Comparison of ENCODE assay signal across 10 cellular contexts in genomic region chr16:2159052-2159838, GRCh38. TPM values are rescaled to one million over a fixed set of nuclear protein-coding genes. Genes with fewer than 3 reads are reported as not detected.
DNase-seq lines count a peak whose midpoint lies in the region; ATAC-seq and TF ChIP-seq lines count a peak whose summit lies in the region.
"Had no signal": no experiment of that assay in that cellular context is flagged by ENCODE, and none has a peak within 500 bp of the region (broad histone marks: within the 10 kb centered on the region; RNA-seq: fewer than 3 reads in every experiment).

No MANE protein-coding gene starts in this region.

- H3K36me3 ChIP-seq in upper lobe of right lung: no peaks in the 10 kb centered on the region
- H3K36me3 ChIP-seq in CD8-positive, alpha-beta T cell (ENCODE audit: insufficient read depth, low read length): no peaks in the 10 kb centered on the region

- intact Hi-C loops in dendritic cell treated with granulocyte-macrophage colony-stimulating factor and Interleukin-4, amounts not matched to agents 40 ng/mL and 50 ng/mL, for 4 days (cut with micrococcal nuclease): no loop called here
- intact Hi-C loops in upper lobe of right lung (cut with DNase I): no loop called here
- intact Hi-C loops in CD8-positive, alpha-beta T cell (cut with DNase I, micrococcal nuclease): loop anchor here in 1 of 2 experiments (5.0 kb wide), 1 partner anchor 452 kb away; the partner anchor contains the start of gene MAPK8IP3
- intact Hi-C loops in activated CD4-positive, alpha-beta T cell treated with anti-CD3 and anti-CD28 coated beads, Interleukin-2, amount 10 ng/mL, durations not matched to agents 24 days and 14 days (cut with micrococcal nuclease): loop anchor here (5.0 kb wide), 3 partner anchors 93 to 593 kb away; partner anchors contain the start of genes ATP6V0C, ECI1 and SRRM2

- H3K27ac Mint-ChIP-seq in activated T-cell treated with anti-CD3 and anti-CD28 coated beads, Interleukin-2, amount 50 U/mL, for 24 hours: peak overlapping the region; percentile 57
- H3K27ac Mint-ChIP-seq in dendritic cell treated with granulocyte-macrophage colony-stimulating factor and Interleukin-4, amounts not matched to agents 40 ng/mL and 50 ng/mL, for 4 days: peak overlapping the region; percentile 50
- H3K27ac Mint-ChIP-seq in CD8-positive, alpha-beta T cell: no peak overlapping the region
- H3K27ac Mint-ChIP-seq in activated CD4-positive, alpha-beta T cell treated with anti-CD3 and anti-CD28 coated beads, Interleukin-2, amount 10 ng/mL, durations not matched to agents 24 days and 14 days: no peak overlapping the region

- ATAC-seq in upper lobe of right lung: no peak
- no peak for ATAC-seq in CD8-positive, alpha-beta T cell

- H3K4me1 ChIP-seq in upper lobe of right lung: peaks cover 51% of the 10 kb centered on the region
- peaks cover 29% of the 10 kb centered on the region for H3K4me1 ChIP-seq in CD8-positive, alpha-beta T cell (ENCODE audit: insufficient read depth, low read length)

- DNase-seq in activated T-cell treated with anti-CD3 and anti-CD28 coated beads, Interleukin-2, amount 50 U/mL, for 24 hours: no peak
- DNase-seq in activated T-cell treated with anti-CD3 and anti-CD28 coated beads, Interleukin-2, amount 50 U/mL, for 48 hours: no peak
- DNase-seq in mucosa of gallbladder (ENCODE audit: low spot score) (peak; percentile 66), upper lobe of right lung (no peak)
- no peak for DNase-seq in CD8-positive, alpha-beta T cell
- no peak for DNase-seq in activated T-cell treated with anti-CD3 and anti-CD28 coated beads, Interleukin-2, amount 50 U/mL, for 1 hour
- no peak for DNase-seq in activated CD4-positive, alpha-beta T cell treated with anti-CD3 and anti-CD28 coated beads, Interleukin-2, amount 10 ng/mL, durations not matched to agents 24 days and 14 days
- DNase-seq: activated naive CD4-positive, alpha-beta T cell treated with anti-CD3 and anti-CD28 coated beads, Interleukin-2, amount 50 U/mL, for 16 hours; NCI-H510A treated with DMSO at 0.1 percent for 48 hours had no signal

- CTCF ChIA-PET in CD8-positive, alpha-beta T cell (lab: Charles Lee): interaction anchor here (0.9 kb wide), 1 partner anchor 12 kb away, joined by 3 read pairs; no protein-coding TSS in a partner anchor

- H3K36me3 Mint-ChIP-seq in activated T-cell treated with anti-CD3 and anti-CD28 coated beads, Interleukin-2, amount 50 U/mL, for 24 hours (ENCODE audit: low read depth): peaks cover 38% of the 10 kb centered on the region
- peaks cover 71% of the 10 kb centered on the region for H3K36me3 Mint-ChIP-seq in dendritic cell treated with granulocyte-macrophage colony-stimulating factor and Interleukin-4, amounts not matched to agents 40 ng/mL and 50 ng/mL, for 4 days (ENCODE audit: low read depth)
- H3K36me3 Mint-ChIP-seq in CD8-positive, alpha-beta T cell: peaks cover 9% of the 10 kb centered on the region
- peaks cover 22% of the 10 kb centered on the region for H3K36me3 Mint-ChIP-seq in activated CD4-positive, alpha-beta T cell treated with anti-CD3 and anti-CD28 coated beads, Interleukin-2, amount 10 ng/mL, durations not matched to agents 24 days and 14 days (ENCODE audit: low read depth)

- H3K27ac ChIP-seq in upper lobe of right lung: peak overlapping the region; percentile 65
- no peak overlapping the region for H3K27ac ChIP-seq in CD8-positive, alpha-beta T cell (ENCODE audit: low read depth, low read length)

- no peaks in the 10 kb centered on the region for H3K27me3 ChIP-seq in upper lobe of right lung
- H3K27me3 ChIP-seq in CD8-positive, alpha-beta T cell (ENCODE audit: insufficient read depth, low read length): no peaks in the 10 kb centered on the region

- H3K4me3 Mint-ChIP-seq in activated T-cell treated with anti-CD3 and anti-CD28 coated beads, Interleukin-2, amount 50 U/mL, for 24 hours: no peak overlapping the region
- no peak overlapping the region for H3K4me3 Mint-ChIP-seq in dendritic cell treated with granulocyte-macrophage colony-stimulating factor and Interleukin-4, amounts not matched to agents 40 ng/mL and 50 ng/mL, for 4 days
- H3K4me3 Mint-ChIP-seq in CD8-positive, alpha-beta T cell: no peak overlapping the region
- no peak overlapping the region for H3K4me3 Mint-ChIP-seq in activated CD4-positive, alpha-beta T cell treated with anti-CD3 and anti-CD28 coated beads, Interleukin-2, amount 10 ng/mL, durations not matched to agents 24 days and 14 days

- POLR2A ChIA-PET in CD8-positive, alpha-beta T cell (lab: Charles Lee): interaction anchor here (0.8 to 1.1 kb wide), 2 partner anchors 8 to 194 kb away, joined by 3 to 4 read pairs; partner anchors contain the start of gene RPS2

- H3K9me3 Mint-ChIP-seq in activated T-cell treated with anti-CD3 and anti-CD28 coated beads, Interleukin-2, amount 50 U/mL, for 24 hours: no peaks in the 10 kb centered on the region
- H3K9me3 Mint-ChIP-seq in dendritic cell treated with granulocyte-macrophage colony-stimulating factor and Interleukin-4, amounts not matched to agents 40 ng/mL and 50 ng/mL, for 4 days: no peaks in the 10 kb centered on the region
- H3K9me3 Mint-ChIP-seq in CD8-positive, alpha-beta T cell: no peaks in the 10 kb centered on the region
- no peaks in the 10 kb centered on the region for H3K9me3 Mint-ChIP-seq in activated CD4-positive, alpha-beta T cell treated with anti-CD3 and anti-CD28 coated beads, Interleukin-2, amount 10 ng/mL, durations not matched to agents 24 days and 14 days

- no peaks in the 10 kb centered on the region for H3K9me3 ChIP-seq in upper lobe of right lung
- H3K9me3 ChIP-seq in CD8-positive, alpha-beta T cell (ENCODE audit: low read length): no peaks in the 10 kb centered on the region

- peaks cover 34% of the 10 kb centered on the region for H3K4me1 Mint-ChIP-seq in activated T-cell treated with anti-CD3 and anti-CD28 coated beads, Interleukin-2, amount 50 U/mL, for 24 hours (ENCODE audit: low read depth)
- H3K4me1 Mint-ChIP-seq in dendritic cell treated with granulocyte-macrophage colony-stimulating factor and Interleukin-4, amounts not matched to agents 40 ng/mL and 50 ng/mL, for 4 days (ENCODE audit: low read depth): peaks cover 53% of the 10 kb centered on the region
- peaks cover 36% of the 10 kb centered on the region for H3K4me1 Mint-ChIP-seq in CD8-positive, alpha-beta T cell (ENCODE audit: low read depth)
- peaks cover 24% of the 10 kb centered on the region for H3K4me1 Mint-ChIP-seq in activated CD4-positive, alpha-beta T cell treated with anti-CD3 and anti-CD28 coated beads, Interleukin-2, amount 10 ng/mL, durations not matched to agents 24 days and 14 days

- H3K27me3 Mint-ChIP-seq in activated T-cell treated with anti-CD3 and anti-CD28 coated beads, Interleukin-2, amount 50 U/mL, for 24 hours: no peaks in the 10 kb centered on the region
- no peaks in the 10 kb centered on the region for H3K27me3 Mint-ChIP-seq in dendritic cell treated with granulocyte-macrophage colony-stimulating factor and Interleukin-4, amounts not matched to agents 40 ng/mL and 50 ng/mL, for 4 days
- H3K27me3 Mint-ChIP-seq in CD8-positive, alpha-beta T cell (ENCODE audit: low read depth): no peaks in the 10 kb centered on the region
- no peaks in the 10 kb centered on the region for H3K27me3 Mint-ChIP-seq in activated CD4-positive, alpha-beta T cell treated with anti-CD3 and anti-CD28 coated beads, Interleukin-2, amount 10 ng/mL, durations not matched to agents 24 days and 14 days

- peak overlapping the region; percentile 16 for H3K4me3 ChIP-seq in upper lobe of right lung
- no peak overlapping the region for H3K4me3 ChIP-seq in CD8-positive, alpha-beta T cell (ENCODE audit: low read depth, low read length)

- no peak for TF ChIP-seq CTCF in upper lobe of right lung (IDR thresholded peaks at IDR 0.05)
- no peak for TF ChIP-seq CTCF in CD8-positive, alpha-beta T cell (IDR thresholded peaks at IDR 0.05)

RNA-seq across cellular contexts. Expression of gene TRAF7, which starts 3.7 kb away (rescaled TPM):
- total RNA-seq in mucosa of gallbladder: 100 TPM
- 64.3 TPM for total RNA-seq in upper lobe of right lung
- total RNA-seq in CD8-positive, alpha-beta T cell: 10 to 100 TPM; 21.4 to 21.8 TPM
- 68.7 and 80.3 TPM in 2 replicates for total RNA-seq in activated CD4-positive, alpha-beta T cell treated with anti-CD3 and anti-CD28 coated beads, Interleukin-2, amount 10 ng/mL, durations not matched to agents 24 days and 14 days

RNA-seq across cellular contexts. Expression of gene RAB26, which starts 10.8 kb away (rescaled TPM):
- total RNA-seq in mucosa of gallbladder (7.7 TPM), upper lobe of right lung (0.67 TPM)
- total RNA-seq in CD8-positive, alpha-beta T cell: not detected
- 0.83 and 1.0 TPM in 2 replicates for total RNA-seq in activated CD4-positive, alpha-beta T cell treated with anti-CD3 and anti-CD28 coated beads, Interleukin-2, amount 10 ng/mL, durations not matched to agents 24 days and 14 days

RNA-seq across cellular contexts. Expression of gene PKD1, which starts 23.5 kb away (rescaled TPM):
- 154 TPM for total RNA-seq in mucosa of gallbladder
- total RNA-seq in upper lobe of right lung: 84.8 TPM
- 10 to 100 TPM; 90.7 to 95.2 TPM for total RNA-seq in CD8-positive, alpha-beta T cell
- 91.4 and 93.3 TPM in 2 replicates for total RNA-seq in activated CD4-positive, alpha-beta T cell treated with anti-CD3 and anti-CD28 coated beads, Interleukin-2, amount 10 ng/mL, durations not matched to agents 24 days and 14 days

RNA-seq across cellular contexts. Expression of gene CASKIN1, which starts 37.2 kb away (rescaled TPM):
- 0.58 TPM for total RNA-seq in mucosa of gallbladder
- 0.06 TPM for total RNA-seq in upper lobe of right lung
- under 1 TPM; 0.06 to 0.08 TPM for total RNA-seq in CD8-positive, alpha-beta T cell
- total RNA-seq in activated CD4-positive, alpha-beta T cell treated with anti-CD3 and anti-CD28 coated beads, Interleukin-2, amount 10 ng/mL, durations not matched to agents 24 days and 14 days: 2.2 and 2.3 TPM in 2 replicates

RNA-seq across cellular contexts. Expression of gene MLST8, which starts 46.0 kb away (rescaled TPM):
- total RNA-seq in mucosa of gallbladder (31.2 TPM), upper lobe of right lung (29.9 TPM)
- 10 to 100 TPM; 29.9 to 30.8 TPM for total RNA-seq in CD8-positive, alpha-beta T cell
- 65.2 and 70.3 TPM in 2 replicates for total RNA-seq in activated CD4-positive, alpha-beta T cell treated with anti-CD3 and anti-CD28 coated beads, Interleukin-2, amount 10 ng/mL, durations not matched to agents 24 days and 14 days

Comparison
In these comparisons a context has a peak if more than half of its experiments do, and no peak if none do; other contexts are left out.
1. H3K27ac Mint-ChIP-seq: peak in activated T-cell treated with anti-CD3 and anti-CD28 coated beads, Interleukin-2, amount 50 U/mL, for 24 hours (single experiment) and dendritic cell treated with granulocyte-macrophage colony-stimulating factor and Interleukin-4, amounts not matched to agents 40 ng/mL and 50 ng/mL, for 4 days (single experiment); none in CD8-positive, alpha-beta T cell (single experiment) and activated CD4-positive, alpha-beta T cell treated with anti-CD3 and anti-CD28 coated beads, Interleukin-2, amount 10 ng/mL, durations not matched to agents 24 days and 14 days (single experiment).